20 cellular contexts compared by ENCODE assay signal in the genomic region with DNA sequence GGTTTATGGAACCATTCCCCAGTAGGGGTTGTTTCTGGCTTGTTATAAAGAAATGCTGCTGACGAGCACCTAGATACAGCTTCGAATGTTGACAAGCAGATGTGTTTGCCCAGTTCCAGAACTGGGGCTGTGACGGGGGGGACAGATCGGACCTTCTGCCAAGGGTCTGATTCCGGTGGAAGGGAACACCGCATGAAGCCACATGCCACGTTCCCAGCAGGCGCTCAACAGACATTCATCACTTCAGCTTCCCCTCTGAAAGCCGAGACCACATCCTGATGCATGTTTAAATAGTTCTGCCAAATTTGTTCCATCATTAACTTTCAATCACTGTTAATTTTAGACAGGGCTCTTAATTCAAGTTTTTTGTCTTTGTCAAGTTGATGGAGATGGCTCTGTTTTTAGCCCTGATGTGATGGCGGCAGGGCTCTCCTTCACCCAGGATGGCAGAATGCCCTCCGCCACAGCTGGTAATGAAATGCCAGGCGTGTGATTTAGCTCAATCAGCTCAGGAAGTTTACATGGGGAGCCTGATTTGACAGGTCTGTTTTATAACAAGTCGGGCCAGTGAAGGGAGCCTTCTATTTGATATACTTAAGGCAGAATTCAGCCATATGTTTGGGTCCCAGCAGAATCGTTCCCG. TPM values are rescaled to one million over a fixed set of nuclear protein-coding genes. Genes with fewer than 3 reads are reported as not detected.
A peak's percentile ranks its signal among the peaks of the same experiment; 100 is the strongest.
DNase-seq lines count a peak whose midpoint lies in the region; FAIRE-seq and TF ChIP-seq lines count a peak whose summit lies in the region.
"Had no signal": no experiment of that assay in that cellular context is flagged by ENCODE, and none has a peak within 500 bp of the region (broad histone marks: within the 10 kb centered on the region; RNA-seq: fewer than 3 reads in every experiment).

No MANE protein-coding gene starts in this region.

- no peaks in the 10 kb centered on the region for H3K9me3 ChIP-seq in astrocyte (ENCODE audit: insufficient read depth, low read depth, low read length)

- peaks cover 9% of the 10 kb centered on the region for H3K36me3 Mint-ChIP-seq in astrocyte (ENCODE audit: low read depth, unreplicated experiment)
- H3K36me3 Mint-ChIP-seq: CD4-positive, CD25-positive, alpha-beta regulatory T cell had no signal

- DNase-seq in NCI-H2171 treated with DMSO at 0.1 percent for 48 hours (lab: John Stamatoyannopoulos, UW), result peak; percentile 23
- DNase-seq in NCI-H2171 (lab: John Stamatoyannopoulos, UW), result no peak
- DNase-seq in COR-L47 (lab: John Stamatoyannopoulos, UW), result peak; percentile 69
- DNase-seq in astrocyte (ENCODE audit: low read depth), result peak; percentile 63
- peak; percentile 47 for DNase-seq in left kidney (ENCODE audit: low read depth, low spot score)
- DNase-seq in foreskin melanocyte, result no peak
- DNase-seq in activated CD8-positive, alpha-beta memory T cell treated with anti-CD3 and anti-CD28 coated beads for 24 hours, result no peak
- DNase-seq in stimulated activated CD4-positive, alpha-beta T cell treated with anti-CD3 and anti-CD28 coated beads, Interleukin-15, amount 100 ng/mL, for 24 hours, result no peak
- DNase-seq: Calu3; CD4-positive, CD25-positive, alpha-beta regulatory T cell; MV-4-11; NCI-H1436 treated with DMSO at 0.1 percent for 48 hours; NCI-H510A had no signal

- no peak overlapping the region for H3K4me3 ChIP-seq in astrocyte (ENCODE audit: insufficient read depth, low read depth, low read length)
- H3K4me3 ChIP-seq: GM23338 had no signal

- no peak overlapping the region for H3K27ac Mint-ChIP-seq in astrocyte (ENCODE audit: unreplicated experiment)
- H3K27ac Mint-ChIP-seq: CD4-positive, CD25-positive, alpha-beta regulatory T cell; GM23338 had no signal

- no peaks in the 10 kb centered on the region for H3K4me1 ChIP-seq in astrocyte (ENCODE audit: insufficient read depth, low read length)

- H3K4me1 Mint-ChIP-seq in astrocyte (ENCODE audit: low read depth, unreplicated experiment), result peaks cover 19% of the 10 kb centered on the region
- H3K4me1 Mint-ChIP-seq: GM23338 had no signal

- H3K27me3 ChIP-seq in astrocyte (ENCODE audit: insufficient read depth, low read length), result peaks cover 4% of the 10 kb centered on the region

- no peak overlapping the region for H2AFZ ChIP-seq in astrocyte (ENCODE audit: low read depth, low read length)
- H2AFZ ChIP-seq: GM23338 had no signal

- H3K4me2 ChIP-seq in astrocyte (ENCODE audit: low read length), result peak overlapping the region; percentile 13
- H3K4me2 ChIP-seq: GM23338 had no signal

- TF ChIP-seq CTCF in astrocyte (IDR thresholded peaks at IDR 0.05; ENCODE audit: insufficient read depth, low read depth, low read length), result no peak

- peaks cover 20% of the 10 kb centered on the region for H3K27me3 Mint-ChIP-seq in astrocyte (ENCODE audit: low read depth, unreplicated experiment)

- no peak overlapping the region for H3K4me3 Mint-ChIP-seq in astrocyte (ENCODE audit: unreplicated experiment)
- H3K4me3 Mint-ChIP-seq: CD4-positive, CD25-positive, alpha-beta regulatory T cell; GM23338 had no signal

- no peak overlapping the region for H3K9ac ChIP-seq in astrocyte (ENCODE audit: low read length)

- H4K20me1 ChIP-seq in astrocyte (ENCODE audit: insufficient read depth, low read length), result peaks cover 51% of the 10 kb centered on the region

- peaks cover 5% of the 10 kb centered on the region for H3K9me3 Mint-ChIP-seq in astrocyte (ENCODE audit: unreplicated experiment)
- H3K9me3 Mint-ChIP-seq: GM23338 had no signal

- H3K36me3 ChIP-seq in astrocyte (ENCODE audit: insufficient read depth, low read length), result no peaks in the 10 kb centered on the region

- no peak overlapping the region for H3K27ac ChIP-seq in astrocyte (ENCODE audit: low read depth, low read length)
- H3K27ac ChIP-seq: RWPE1 had no signal

- no peak for FAIRE-seq in astrocyte (lab: Jason Lieb, UNC)
- FAIRE-seq: A204.1, G401.6, GM12892, HTR-8/SVneo had no signal

- no peaks in the 10 kb centered on the region for H3K79me2 ChIP-seq in astrocyte (ENCODE audit: insufficient read depth, low read length)

RNA-seq across cellular contexts. Expression of a gene that starts 57.4 kb away (rescaled TPM):
- not detected in 2 replicates for total RNA-seq in astrocyte
- total RNA-seq: Calu3; CD4-positive, CD25-positive, alpha-beta regulatory T cell; GM23338; SK-MEL-5 had no signal

Comparison
In these comparisons a context has a peak if more than half of its experiments do, and no peak if none do; other contexts are left out.
1. DNase-seq: peak in NCI-H2171 treated with DMSO at 0.1 percent for 48 hours (single experiment), COR-L47 (single experiment), astrocyte (single experiment) and left kidney (single experiment); none in NCI-H2171 (single experiment), foreskin melanocyte (single experiment), activated CD8-positive, alpha-beta memory T cell treated with anti-CD3 and anti-CD28 coated beads for 24 hours (single experiment) and stimulated activated CD4-positive, alpha-beta T cell treated with anti-CD3 and anti-CD28 coated beads, Interleukin-15, amount 100 ng/mL, for 24 hours (single experiment).